17 cellular contexts compared by ENCODE assay signal in genomic region chr11:125176866-125177265, GRCh38. TPM values are rescaled to one million over a fixed set of nuclear protein-coding genes. Genes with fewer than 3 reads are reported as not detected.
DNase-seq lines count a peak whose midpoint lies in the region; ATAC-seq and TF ChIP-seq lines count a peak whose summit lies in the region.
"Had no signal": no experiment of that assay in that cellular context is flagged by ENCODE, and none has a peak within 500 bp of the region (broad histone marks: within the 10 kb centered on the region; RNA-seq: fewer than 3 reads in every experiment).

No MANE protein-coding gene starts in this region.

- no peak for TF ChIP-seq POLR2A in transverse colon (IDR thresholded peaks at IDR 0.05)

- no peak for TF ChIP-seq EP300 in transverse colon (IDR thresholded peaks at IDR 0.05; ENCODE audit: low read depth)

- no peaks in the 10 kb centered on the region for H3K9me3 ChIP-seq in transverse colon

- 76% methylated on average over 5 of the region's 5 CpGs; no CpG with 5 or more reads in 1 of the 2 donors for WGBS in transverse colon (ENCODE audit: low coverage in 1 of 2), 2 donors

- no peak for TF ChIP-seq CTCF in transverse colon (IDR thresholded peaks at IDR 0.05)

- no peaks in the 10 kb centered on the region for H3K36me3 ChIP-seq in transverse colon

- no peak overlapping the region for H3K27ac ChIP-seq in transverse colon
- H3K27ac ChIP-seq: 22Rv1, RWPE1 had no signal

- peak; percentile 11 for DNase-seq in DMS 273 (lab: John Stamatoyannopoulos, UW; ENCODE audit: unreplicated experiment)
- no peak for DNase-seq in DMS 273 treated with DMSO at 0.1 percent for 48 hours (lab: John Stamatoyannopoulos, UW)
- no peak for DNase-seq in sciatic nerve (ENCODE audit: low spot score)
- DNase-seq in transverse colon: no peak
- DNase-seq in NCI-H748 treated with DMSO at 0.1 percent for 48 hours (lab: John Stamatoyannopoulos, UW): no peak
- DNase-seq in GF-D8 (lab: John Stamatoyannopoulos, UW): no peak
- DNase-seq: activated T-cell treated with anti-CD3 and anti-CD28 coated beads for 4 hours; CD4-positive, CD25-positive, alpha-beta regulatory T cell; natural killer cell; NCI-H2029 treated with DMSO at 0.1 percent for 48 hours; NCI-H774; stimulated activated CD4-positive, alpha-beta T cell treated with anti-CD3 and anti-CD28 coated beads, Interleukin-2, amount 100 ng/mL, for 48 hours had no signal

- in situ Hi-C loops in transverse colon (cut with MboI; ENCODE audit: low pct_ligation_motif_present in 1 of 4, low pct_unique_long_range_greater_than_20kb in 1 of 4, low sequenced_read_pairs in 3 of 4): no loop called here

- peak; percentile 54 for ATAC-seq in GM21825 (IDR thresholded peaks at IDR 0.05; ENCODE audit: unreplicated experiment)
- peak; percentile 44 for ATAC-seq in HG03378 (IDR thresholded peaks at IDR 0.05; ENCODE audit: unreplicated experiment)
- ATAC-seq in sciatic nerve: peak; percentile 27
- ATAC-seq: natural killer cell had no signal

- no peak overlapping the region for H3K4me3 ChIP-seq in transverse colon

- no peaks in the 10 kb centered on the region for H3K4me1 ChIP-seq in transverse colon

- H3K27me3 ChIP-seq in transverse colon: no peaks in the 10 kb centered on the region

- intact Hi-C loops in sciatic nerve (cut with DNase I) (no loop called here), transverse colon (cut with DNase I; ENCODE audit: low total_unique reads) (no loop called here)

RNA-seq across cellular contexts. Expression of gene PKNOX2, which starts 12.3 kb away (rescaled TPM):
- total RNA-seq in sciatic nerve (17.3 TPM), transverse colon (1 to 10 TPM in 1 of 4 donors, under 1 TPM in 2, not detected in 1; 0.27 to 4.8 (median 0.75) TPM)
- total RNA-seq: CD4-positive, CD25-positive, alpha-beta regulatory T cell; MCF 10A; natural killer cell had no signal
